12 cellular contexts compared by ENCODE assay signal in genomic region chr9:37364751-37365360, GRCh38. TPM values are rescaled to one million over a fixed set of nuclear protein-coding genes. Genes with fewer than 3 reads are reported as not detected.
A peak's percentile ranks its signal among the peaks of the same experiment; 100 is the strongest.
DNase-seq lines count a peak whose midpoint lies in the region; ATAC-seq and TF ChIP-seq lines count a peak whose summit lies in the region.
"Had no signal": no experiment of that assay in that cellular context is flagged by ENCODE, and none has a peak within 500 bp of the region (broad histone marks: within the 10 kb centered on the region; RNA-seq: fewer than 3 reads in every experiment).

No MANE protein-coding gene starts in this region.

- no peaks in the 10 kb centered on the region for H3K4me1 Mint-ChIP-seq in activated naive CD8-positive, alpha-beta T cell treated with anti-CD3 and anti-CD28 coated beads, Interleukin-2, amount 10 ng/mL, durations not matched to agents 7 days and 5 days
- no peaks in the 10 kb centered on the region for H3K4me1 Mint-ChIP-seq in activated naive CD8-positive, alpha-beta T cell treated with anti-CD3 and anti-CD28 coated beads for 36 hours

- POLR2A ChIA-PET in activated naive CD8-positive, alpha-beta T cell treated with anti-CD3 and anti-CD28 coated beads, Interleukin-2, amount 10 ng/mL, durations not matched to agents 7 days and 5 days (lab: Charles Lee) = interaction anchor here (0.6 kb wide), 1 partner anchor 234 kb away, joined by 9 read pairs; no protein-coding TSS in a partner anchor

- peak; percentile 60 for ATAC-seq in activated naive CD8-positive, alpha-beta T cell treated with anti-CD3 and anti-CD28 coated beads, Interleukin-2, amount 10 ng/mL, durations not matched to agents 7 days and 5 days (ENCODE audit: low read depth)
- ATAC-seq in SK-N-SH treated with all-trans-retinoic acid at 6 μM for 48 hours = peak; percentile 41; the same call in 2 of the 3 replicates
- peak; percentile 43 for ATAC-seq in upper lobe of right lung
- no peak for ATAC-seq in HG03354 (IDR thresholded peaks at IDR 0.05; ENCODE audit: poor library complexity, severe bottlenecking, unreplicated experiment)
- ATAC-seq: CD8-positive, alpha-beta T cell; left cardiac atrium had no signal

- intact Hi-C loops in upper lobe of right lung (cut with DNase I) = no loop called here

- no peak overlapping the region for H3K4me3 Mint-ChIP-seq in activated naive CD8-positive, alpha-beta T cell treated with anti-CD3 and anti-CD28 coated beads, Interleukin-2, amount 10 ng/mL, durations not matched to agents 7 days and 5 days
- no peak overlapping the region for H3K4me3 Mint-ChIP-seq in activated naive CD8-positive, alpha-beta T cell treated with anti-CD3 and anti-CD28 coated beads for 36 hours
- H3K4me3 Mint-ChIP-seq: CD8-positive, alpha-beta T cell had no signal

- H3K9me3 ChIP-seq in upper lobe of right lung = no peaks in the 10 kb centered on the region

- H3K27me3 ChIP-seq in upper lobe of right lung = no peaks in the 10 kb centered on the region

- no peak overlapping the region for H3K4me3 ChIP-seq in fibroblast of pulmonary artery (replicated peaks; ENCODE audit: low read depth, low read length)
- no peak overlapping the region for H3K4me3 ChIP-seq in upper lobe of right lung
- H3K4me3 ChIP-seq: smooth muscle cell had no signal

- H3K4me1 ChIP-seq in upper lobe of right lung = no peaks in the 10 kb centered on the region

- H3K9me3 Mint-ChIP-seq in activated naive CD8-positive, alpha-beta T cell treated with anti-CD3 and anti-CD28 coated beads, Interleukin-2, amount 10 ng/mL, durations not matched to agents 7 days and 5 days = no peaks in the 10 kb centered on the region
- H3K9me3 Mint-ChIP-seq in activated naive CD8-positive, alpha-beta T cell treated with anti-CD3 and anti-CD28 coated beads for 36 hours = no peaks in the 10 kb centered on the region
- H3K9me3 Mint-ChIP-seq: CD8-positive, alpha-beta T cell had no signal

- TF ChIP-seq CTCF in fibroblast of pulmonary artery (IDR thresholded peaks at IDR 0.05; ENCODE audit: low read length, missing control alignments) (peak; percentile 13), upper lobe of right lung (IDR thresholded peaks at IDR 0.05) (no peak)

- H3K27ac ChIP-seq in upper lobe of right lung = no peak overlapping the region
- H3K27ac ChIP-seq: HL-60 had no signal

- H3K27ac Mint-ChIP-seq in activated naive CD8-positive, alpha-beta T cell treated with anti-CD3 and anti-CD28 coated beads, Interleukin-2, amount 10 ng/mL, durations not matched to agents 7 days and 5 days = no peak overlapping the region
- no peak overlapping the region for H3K27ac Mint-ChIP-seq in activated naive CD8-positive, alpha-beta T cell treated with anti-CD3 and anti-CD28 coated beads for 36 hours
- H3K27ac Mint-ChIP-seq: CD8-positive, alpha-beta T cell had no signal

- peaks cover 6% of the 10 kb centered on the region for H3K36me3 Mint-ChIP-seq in activated naive CD8-positive, alpha-beta T cell treated with anti-CD3 and anti-CD28 coated beads, Interleukin-2, amount 10 ng/mL, durations not matched to agents 7 days and 5 days
- H3K36me3 Mint-ChIP-seq in activated naive CD8-positive, alpha-beta T cell treated with anti-CD3 and anti-CD28 coated beads for 36 hours = no peaks in the 10 kb centered on the region

- no peaks in the 10 kb centered on the region for H3K27me3 Mint-ChIP-seq in activated naive CD8-positive, alpha-beta T cell treated with anti-CD3 and anti-CD28 coated beads, Interleukin-2, amount 10 ng/mL, durations not matched to agents 7 days and 5 days
- no peaks in the 10 kb centered on the region for H3K27me3 Mint-ChIP-seq in activated naive CD8-positive, alpha-beta T cell treated with anti-CD3 and anti-CD28 coated beads for 36 hours

- no peaks in the 10 kb centered on the region for H3K36me3 ChIP-seq in upper lobe of right lung

- DNase-seq in activated naive CD8-positive, alpha-beta T cell treated with anti-CD3 and anti-CD28 coated beads, Interleukin-2, amount 10 ng/mL, durations not matched to agents 7 days and 5 days = no peak
- DNase-seq in activated naive CD8-positive, alpha-beta T cell treated with anti-CD3 and anti-CD28 coated beads for 36 hours = no peak
- DNase-seq in fibroblast of pulmonary artery (ENCODE audit: low read depth) (no peak), upper lobe of right lung (no peak), DMS153 treated with DMSO at 0.1 percent for 48 hours (lab: John Stamatoyannopoulos, UW; ENCODE audit: unreplicated experiment) (no peak), NCI-H226 (no peak)
- DNase-seq: left cardiac atrium had no signal

TF ChIP-seq in SK-N-SH treated with all-trans-retinoic acid at 6 μM for 48 hours, 23 proteins besides CTCF, POLR2A, EP300 and RAD21:
- no peak for TF ChIP-seq ZC3H10 (CRISPR knock-in tag; IDR thresholded peaks at IDR 0.05)
- TF ChIP-seq CREB5 (CRISPR knock-in tag; IDR thresholded peaks at IDR 0.05; ENCODE audit: low read depth) = no peak
- no peak for TF ChIP-seq TCF4 (CRISPR knock-in tag; IDR thresholded peaks at IDR 0.05; ENCODE audit: borderline replicate concordance)
- TF ChIP-seq BACH2 (CRISPR knock-in tag; IDR thresholded peaks at IDR 0.05; ENCODE audit: borderline replicate concordance) = no peak

RNA-seq across cellular contexts. Expression of gene GRHPR, which starts 57.6 kb away (rescaled TPM):
- total RNA-seq in activated naive CD8-positive, alpha-beta T cell treated with anti-CD3 and anti-CD28 coated beads, Interleukin-2, amount 10 ng/mL, durations not matched to agents 7 days and 5 days = 10 to 100 TPM; 63.1 to 67.9 TPM
- 10 to 100 TPM; 79.5 to 82.0 TPM for total RNA-seq in activated naive CD8-positive, alpha-beta T cell treated with anti-CD3 and anti-CD28 coated beads for 36 hours
- total RNA-seq in upper lobe of right lung = 65.0 TPM
